In genomic region chr1:36239941-36240637, GRCh38 we compare ENCODE assay signal across 1 cellular context.
A peak's percentile ranks its signal among the peaks of the same experiment; 100 is the strongest.
TF ChIP-seq lines count a peak whose summit lies in the region.

No MANE protein-coding gene starts in this region.

TF ChIP-seq in HepG2, 621 proteins besides CTCF, POLR2A, EP300 and RAD21 (continued from another document and continues in another):
- TF ChIP-seq ZNF362 (CRISPR knock-in tag; IDR thresholded peaks at IDR 0.05; ENCODE audit: borderline replicate concordance) (peak; percentile 45; the same call in 1 of the 2 replicates), POLR2AphosphoS5 (IDR thresholded peaks at IDR 0.05; ENCODE audit: low read depth, low read length) (0 out of 2 replicates have a peak, but pooled peaks have one; percentile 25), ZNF629 (CRISPR knock-in tag; conservative IDR thresholded peaks at IDR 0.05) (peak; percentile 46; the same call in 1 of the 2 replicates), ZNF784 (CRISPR knock-in tag; IDR thresholded peaks at IDR 0.05; ENCODE audit: borderline replicate concordance) (no peak), BCL6 (CRISPR knock-in tag; IDR thresholded peaks at IDR 0.05) (peak; percentile 53), NFYB (CRISPR knock-in tag; IDR thresholded peaks at IDR 0.05) (peak; percentile 9; the same call in 1 of the 2 replicates), ZNF607 (CRISPR knock-in tag; IDR thresholded peaks at IDR 0.05; ENCODE audit: borderline replicate concordance) (no peak), PHF8 (CRISPR knock-in tag; IDR thresholded peaks at IDR 0.05) (no peak), ZNF235 (CRISPR knock-in tag; IDR thresholded peaks at IDR 0.05; ENCODE audit: borderline replicate concordance) (no peak), IRF9 (CRISPR knock-in tag; IDR thresholded peaks at IDR 0.05; ENCODE audit: borderline replicate concordance) (no peak), ADNP (CRISPR knock-in tag; IDR thresholded peaks at IDR 0.05) (no peak), PBX3 (CRISPR knock-in tag; IDR thresholded peaks at IDR 0.05; ENCODE audit: borderline replicate concordance) (no peak), ZNF292 (CRISPR knock-in tag; IDR thresholded peaks at IDR 0.05; ENCODE audit: borderline replicate concordance, low read depth) (peak; percentile 80), ZMAT5 (CRISPR knock-in tag; IDR thresholded peaks at IDR 0.05; ENCODE audit: borderline replicate concordance, low read depth) (no peak), REL (CRISPR knock-in tag; conservative IDR thresholded peaks at IDR 0.05) (no peak), ZHX1 (CRISPR knock-in tag; IDR thresholded peaks at IDR 0.05; ENCODE audit: low read depth) (peak; percentile 22; the same call in 1 of the 2 replicates), ZNF280B (CRISPR knock-in tag; IDR thresholded peaks at IDR 0.05; ENCODE audit: borderline replicate concordance) (no peak), ZNF720 (CRISPR knock-in tag; IDR thresholded peaks at IDR 0.05) (no peak), RARA (CRISPR knock-in tag; IDR thresholded peaks at IDR 0.05) (peak; percentile 62), DMTF1 (CRISPR knock-in tag; IDR thresholded peaks at IDR 0.05) (no peak), PHF21A (CRISPR knock-in tag; IDR thresholded peaks at IDR 0.05) (peak; percentile 83), IRX3 (CRISPR knock-in tag; IDR thresholded peaks at IDR 0.05; ENCODE audit: borderline replicate concordance, low read depth) (no peak), AHR (CRISPR knock-in tag; IDR thresholded peaks at IDR 0.05) (no peak), SP5 (CRISPR knock-in tag; IDR thresholded peaks at IDR 0.05; ENCODE audit: borderline replicate concordance, low read depth) (peak; percentile 91), JUNB (CRISPR knock-in tag; IDR thresholded peaks at IDR 0.05; ENCODE audit: borderline replicate concordance) (no peak), ZKSCAN5 (CRISPR knock-in tag; IDR thresholded peaks at IDR 0.05) (no peak), ETS1 (CRISPR knock-in tag; IDR thresholded peaks at IDR 0.05) (no peak), ZNF546 (CRISPR knock-in tag; conservative IDR thresholded peaks at IDR 0.05) (no peak), POLR2AphosphoS2 (IDR thresholded peaks at IDR 0.05; ENCODE audit: low read depth, low read length) (no peak; the same call in 1 of the 2 replicates), ZNF550 (CRISPR knock-in tag; IDR thresholded peaks at IDR 0.05; ENCODE audit: borderline replicate concordance) (no peak), NFE2L2 (IDR thresholded peaks at IDR 0.05; ENCODE audit: low read length) (no peak), ZNF577 (CRISPR knock-in tag; IDR thresholded peaks at IDR 0.05; ENCODE audit: borderline replicate concordance, low read depth) (no peak), DZIP1 (CRISPR knock-in tag; IDR thresholded peaks at IDR 0.05) (no peak), KAT7 (CRISPR knock-in tag; IDR thresholded peaks at IDR 0.05; ENCODE audit: borderline replicate concordance) (no peak), IKZF4 (CRISPR knock-in tag; IDR thresholded peaks at IDR 0.05; ENCODE audit: borderline replicate concordance, low read depth, not compliant biosample characterization) (no peak), IKZF5 (CRISPR knock-in tag; IDR thresholded peaks at IDR 0.05) (peak; percentile 71), TBX2 (CRISPR knock-in tag; IDR thresholded peaks at IDR 0.05; ENCODE audit: borderline replicate concordance) (peak; percentile 42; the same call in 1 of the 2 replicates), ZNF878 (CRISPR knock-in tag; IDR thresholded peaks at IDR 0.05) (no peak), ATAD3A (CRISPR knock-in tag; IDR thresholded peaks at IDR 0.05) (no peak), ZNF724P (CRISPR knock-in tag; IDR thresholded peaks at IDR 0.05; ENCODE audit: borderline replicate concordance) (no peak), SCMH1 (CRISPR knock-in tag; IDR thresholded peaks at IDR 0.05; ENCODE audit: borderline replicate concordance) (no peak), LBX2 (CRISPR knock-in tag; IDR thresholded peaks at IDR 0.05; ENCODE audit: borderline replicate concordance) (no peak), SRSF4 (IDR thresholded peaks at IDR 0.05; ENCODE audit: low read depth, low read length, poor library complexity, severe bottlenecking) (no peak), EHMT2 (IDR thresholded peaks at IDR 0.05; ENCODE audit: borderline replicate concordance, low read depth, low read length) (0 out of 2 replicates have a peak, but pooled peaks have one; percentile 42), ESRRA (CRISPR knock-in tag; IDR thresholded peaks at IDR 0.05; ENCODE audit: low read depth) (peak; percentile 69)
